In genomic region chr11:65262775-65263174, GRCh38 we compare ENCODE assay signal across 8 cellular contexts. TPM values are rescaled to one million over a fixed set of nuclear protein-coding genes. Genes with fewer than 3 reads are reported as not detected.
DNase-seq lines count a peak whose midpoint lies in the region; ATAC-seq and TF ChIP-seq lines count a peak whose summit lies in the region.

No MANE protein-coding gene starts in this region.

- no peaks in the 10 kb centered on the region for H3K36me3 ChIP-seq in transverse colon

- ATAC-seq in activated CD8-positive, alpha-beta T cell treated with anti-CD3 and anti-CD28 coated beads, Interleukin-2, amount 10 ng/mL, durations not matched to agents 7 days and 5 days = no peak

- TF ChIP-seq CTCF in transverse colon (IDR thresholded peaks at IDR 0.05) = no peak

- in situ Hi-C loops in transverse colon (cut with MboI; ENCODE audit: low pct_ligation_motif_present in 1 of 4, low pct_unique_long_range_greater_than_20kb in 1 of 4, low sequenced_read_pairs in 3 of 4) = no loop called here

- no peaks in the 10 kb centered on the region for H3K27me3 Mint-ChIP-seq in activated naive CD4-positive, alpha-beta T cell treated with anti-CD3 and anti-CD28 coated beads, Interleukin-2, amount 50 U/mL, for 24 hours
- H3K27me3 Mint-ChIP-seq in activated CD8-positive, alpha-beta T cell treated with anti-CD3 and anti-CD28 coated beads, Interleukin-2, amount 10 ng/mL, durations not matched to agents 7 days and 5 days (ENCODE audit: low read depth) = no peaks in the 10 kb centered on the region

- DNase-seq in activated naive CD4-positive, alpha-beta T cell treated with anti-CD3 and anti-CD28 coated beads, Interleukin-2, amount 50 U/mL, for 16 hours = no peak
- DNase-seq in activated CD8-positive, alpha-beta T cell treated with anti-CD3 and anti-CD28 coated beads, Interleukin-2, amount 10 ng/mL, durations not matched to agents 7 days and 5 days = no peak
- DNase-seq in kidney tubule cell (ENCODE audit: low spot score) (peak; percentile 20), transverse colon (no peak), NCI-H774 (lab: John Stamatoyannopoulos, UW) (no peak), NCI-H345 (lab: John Stamatoyannopoulos, UW) (no peak)
- DNase-seq in stimulated activated CD4-positive, alpha-beta T cell treated with anti-CD3 and anti-CD28 coated beads, Interleukin-4, amount 100 ng/mL, for 1 hour = no peak

- peaks cover 7 to 17% (median 11%) of the 10 kb centered on the region in 4 donors for H3K4me1 ChIP-seq in transverse colon

- intact Hi-C loops in transverse colon (cut with DNase I; ENCODE audit: low total_unique reads) = no loop called here

- H3K27ac Mint-ChIP-seq in activated naive CD4-positive, alpha-beta T cell treated with anti-CD3 and anti-CD28 coated beads, Interleukin-2, amount 50 U/mL, for 24 hours = peak overlapping the region; percentile 99
- peak overlapping the region; percentile 94 for H3K27ac Mint-ChIP-seq in activated CD8-positive, alpha-beta T cell treated with anti-CD3 and anti-CD28 coated beads, Interleukin-2, amount 10 ng/mL, durations not matched to agents 7 days and 5 days

- H3K27me3 ChIP-seq in transverse colon = no peaks in the 10 kb centered on the region

- H3K27ac ChIP-seq in transverse colon = peak overlapping the region; percentile 86 to 97 (median 92)

- peaks cover 9% of the 10 kb centered on the region for H3K36me3 Mint-ChIP-seq in activated naive CD4-positive, alpha-beta T cell treated with anti-CD3 and anti-CD28 coated beads, Interleukin-2, amount 50 U/mL, for 24 hours
- peaks cover 38% of the 10 kb centered on the region for H3K36me3 Mint-ChIP-seq in activated CD8-positive, alpha-beta T cell treated with anti-CD3 and anti-CD28 coated beads, Interleukin-2, amount 10 ng/mL, durations not matched to agents 7 days and 5 days (ENCODE audit: low read depth)

- CTCF ChIA-PET in activated CD8-positive, alpha-beta T cell treated with anti-CD3 and anti-CD28 coated beads, Interleukin-2, amount 10 ng/mL, durations not matched to agents 7 days and 5 days (lab: Charles Lee) = interaction anchor here (0.5 to 2.3 kb wide), 13 partner anchors 12 to 153 kb away, joined by 3 to 16 read pairs (median 5); partner anchors contain the start of genes CDC42EP2 and ZNHIT2

- POLR2A ChIA-PET in activated CD8-positive, alpha-beta T cell treated with anti-CD3 and anti-CD28 coated beads, Interleukin-2, amount 10 ng/mL, durations not matched to agents 7 days and 5 days (lab: Charles Lee) = interaction anchor here (0.9 to 2.9 kb wide), 24 partner anchors 11 to 382 kb away, joined by 3 to 20 read pairs (median 4); partner anchors contain the start of genes CAPN1, DPF2, FRMD8 and MALAT1

- H3K9me3 Mint-ChIP-seq in activated naive CD4-positive, alpha-beta T cell treated with anti-CD3 and anti-CD28 coated beads, Interleukin-2, amount 50 U/mL, for 24 hours = no peaks in the 10 kb centered on the region
- H3K9me3 Mint-ChIP-seq in activated CD8-positive, alpha-beta T cell treated with anti-CD3 and anti-CD28 coated beads, Interleukin-2, amount 10 ng/mL, durations not matched to agents 7 days and 5 days (ENCODE audit: insufficient read depth) = no peaks in the 10 kb centered on the region

- no peak for TF ChIP-seq EP300 in transverse colon (IDR thresholded peaks at IDR 0.05; ENCODE audit: low read depth)

- peak overlapping the region; percentile 95 for H3K4me3 Mint-ChIP-seq in activated naive CD4-positive, alpha-beta T cell treated with anti-CD3 and anti-CD28 coated beads, Interleukin-2, amount 50 U/mL, for 24 hours
- peak overlapping the region; percentile 97 for H3K4me3 Mint-ChIP-seq in activated CD8-positive, alpha-beta T cell treated with anti-CD3 and anti-CD28 coated beads, Interleukin-2, amount 10 ng/mL, durations not matched to agents 7 days and 5 days

- 21% methylated on average over 4 to 6 of the region's 6 CpGs for WGBS in transverse colon (ENCODE audit: low coverage in 1 of 2), 2 donors

- H3K4me1 Mint-ChIP-seq in activated naive CD4-positive, alpha-beta T cell treated with anti-CD3 and anti-CD28 coated beads, Interleukin-2, amount 50 U/mL, for 24 hours = peaks cover 46% of the 10 kb centered on the region
- peaks cover 61% of the 10 kb centered on the region for H3K4me1 Mint-ChIP-seq in activated CD8-positive, alpha-beta T cell treated with anti-CD3 and anti-CD28 coated beads, Interleukin-2, amount 10 ng/mL, durations not matched to agents 7 days and 5 days (ENCODE audit: low read depth)

- no peaks in the 10 kb centered on the region for H3K9me3 ChIP-seq in transverse colon

- TF ChIP-seq POLR2A in transverse colon (IDR thresholded peaks at IDR 0.05) = no peak

- H3K4me3 ChIP-seq in transverse colon = peak overlapping the region in 3 of 4 donors; percentile 59 to 73 (median 65)

RNA-seq across cellular contexts. Expression of gene POLA2, which starts 1.0 kb away (rescaled TPM):
- 10 to 100 TPM; 63.6 to 76.1 TPM for total RNA-seq in activated CD8-positive, alpha-beta T cell treated with anti-CD3 and anti-CD28 coated beads, Interleukin-2, amount 10 ng/mL, durations not matched to agents 7 days and 5 days
- total RNA-seq in transverse colon = 10 to 100 TPM in 1 of 4 donors, 1 to 10 TPM in 3; 3.0 to 17.5 (median 6.2) TPM

RNA-seq across cellular contexts. Expression of gene CDC42EP2, which starts 51.9 kb away (rescaled TPM):
- 1 to 10 TPM in 1 of 2 experiments, under 1 TPM in 1; 0.29 to 1.2 TPM for total RNA-seq in activated CD8-positive, alpha-beta T cell treated with anti-CD3 and anti-CD28 coated beads, Interleukin-2, amount 10 ng/mL, durations not matched to agents 7 days and 5 days
- 10 to 100 TPM in 3 of 4 donors, 1 to 10 TPM in 1; 9.1 to 22.7 (median 14.5) TPM for total RNA-seq in transverse colon

Comparison
In these comparisons a context has a peak if more than half of its experiments do, and no peak if none do; other contexts are left out.
1. RNA of gene CDC42EP2, which starts 51.9 kb away (total RNA-seq): 9.1 to 22.7 TPM in transverse colon; 0.29 to 1.2 TPM in activated CD8-positive, alpha-beta T cell treated with anti-CD3 and anti-CD28 coated beads, Interleukin-2, amount 10 ng/mL, durations not matched to agents 7 days and 5 days; every median in the first group is over 4 times any median in the second.